In genomic region chr2:212384027-212384426, GRCh38 we compare ENCODE assay signal across 34 cellular contexts.
"Had no signal": no experiment of that assay in that cellular context is flagged by ENCODE, and none has a peak within 500 bp of the region (broad histone marks: within the 10 kb centered on the region; RNA-seq: fewer than 3 reads in every experiment).

No MANE protein-coding gene starts in this region.

- H3K9me3 Mint-ChIP-seq: activated naive CD4-positive, alpha-beta T cell treated with anti-CD3 and anti-CD28 coated beads, Interleukin-2, amount 10 ng/mL, durations not matched to agents 7 days and 5 days; activated naive CD8-positive, alpha-beta T cell treated with anti-CD3 and anti-CD28 coated beads, Interleukin-2, amount 10 ng/mL, durations not matched to agents 7 days and 5 days; activated T-helper 1 cell treated with anti-CD3 and anti-CD28 coated beads, Interleukin-12 subunit alpha, Interleukin-12 subunit beta, Interleukin-2, Interleukin-4 antibody, amounts not matched to agents 30 ng/mL and 10 ng/mL and 1 ng/mL, durations not matched to agents 14 hours and 24 hours and 36 hours; central memory CD8-positive, alpha-beta T cell; natural killer cell treated with Interleukin-12 subunit alpha and Interleukin-12 subunit beta and Interleukin-15 and Interleukin-18, amount 100 ng/mL, for 72 hours; stimulated activated naive B cell treated with anti-CD40 and anti-IgM and Interleukin-4, amounts not matched to agents 10 μg/mL and 1 μg/mL and 100 μg/mL, for 72 hours; T-helper 2 cell treated with Interferon-gamma antibody and Interleukin-4, amounts not matched to agents 5 μg/mL and 100 μg/mL, for 36 hours had no signal

- H3K27me3 Mint-ChIP-seq: activated naive CD4-positive, alpha-beta T cell treated with anti-CD3 and anti-CD28 coated beads, Interleukin-2, amount 10 ng/mL, durations not matched to agents 7 days and 5 days; activated naive CD8-positive, alpha-beta T cell treated with anti-CD3 and anti-CD28 coated beads, Interleukin-2, amount 10 ng/mL, durations not matched to agents 7 days and 5 days; central memory CD8-positive, alpha-beta T cell; natural killer cell treated with Interleukin-12 subunit alpha and Interleukin-12 subunit beta and Interleukin-15 and Interleukin-18, amount 100 ng/mL, for 72 hours; stimulated activated naive B cell treated with anti-CD40 and anti-IgM and Interleukin-4, amounts not matched to agents 10 μg/mL and 1 μg/mL and 100 μg/mL, for 72 hours had no signal

- ATAC-seq: activated CD4-positive, CD25-positive, alpha-beta regulatory T cell treated with anti-CD3 and anti-CD28 coated beads, Interleukin-2, amount 50 U/mL, for 24 hours; mucosa of descending colon; natural killer cell treated with Interleukin-12 subunit alpha and Interleukin-12 subunit beta and Interleukin-15 and Interleukin-18, amount 100 ng/mL, for 72 hours; stimulated activated naive B cell treated with anti-CD40 and anti-IgM and Interleukin-4, amounts not matched to agents 10 μg/mL and 1 μg/mL and 100 μg/mL, for 72 hours; upper lobe of right lung had no signal

- DNase-seq: activated CD4-positive, alpha-beta T cell treated with anti-CD3 and anti-CD28 coated beads for 48 hours; activated CD4-positive, alpha-beta T cell treated with anti-CD3 and anti-CD28 coated beads, Interleukin-2, amount 50 U/mL, for 48 hours; activated CD8-positive, alpha-beta memory T cell treated with anti-CD3 and anti-CD28 coated beads for 24 hours; activated gamma-delta T cell; activated naive CD4-positive, alpha-beta T cell treated with anti-CD3 and anti-CD28 coated beads, Interleukin-2, amount 10 ng/mL, durations not matched to agents 7 days and 5 days; activated naive CD8-positive, alpha-beta T cell treated with anti-CD3 and anti-CD28 coated beads, Interleukin-2, amount 10 ng/mL, durations not matched to agents 7 days and 5 days; dermis blood vessel endothelial cell; effector CD4-positive, alpha-beta T cell; foreskin keratinocyte; kidney glomerular epithelial cell; left ventricle myocardium inferior; mesendoderm; mucosa of descending colon; ovary; sigmoid colon; small intestine; stimulated activated CD4-positive, alpha-beta T cell treated with anti-CD3 and anti-CD28 coated beads, Interleukin-1b, Interleukin-23, amount 100 ng/mL, for 48 hours; stimulated activated CD4-positive, alpha-beta T cell treated with anti-CD3 and anti-CD28 coated beads, Interleukin-4, amount 100 ng/mL, for 4 hours; stimulated activated CD8-positive, alpha-beta memory T cell treated with anti-CD3 and anti-CD28 coated beads, Interleukin-4, amount 100 ng/mL, for 48 hours; stimulated activated naive B cell treated with anti-CD40 and anti-IgM and Interleukin-4, amounts not matched to agents 10 μg/mL and 1 μg/mL and 100 μg/mL, for 72 hours; stomach; T-helper 1 cell; thyroid gland; upper lobe of right lung had no signal

- H3K27me3 ChIP-seq: breast epithelium, esophagus muscularis mucosa, foreskin keratinocyte, ovary, sigmoid colon, stomach, thyroid gland, upper lobe of right lung had no signal

- H3K36me3 Mint-ChIP-seq: activated naive CD4-positive, alpha-beta T cell treated with anti-CD3 and anti-CD28 coated beads, Interleukin-2, amount 10 ng/mL, durations not matched to agents 7 days and 5 days; activated naive CD8-positive, alpha-beta T cell treated with anti-CD3 and anti-CD28 coated beads, Interleukin-2, amount 10 ng/mL, durations not matched to agents 7 days and 5 days; natural killer cell treated with Interleukin-12 subunit alpha and Interleukin-12 subunit beta and Interleukin-15 and Interleukin-18, amount 100 ng/mL, for 72 hours; stimulated activated naive B cell treated with anti-CD40 and anti-IgM and Interleukin-4, amounts not matched to agents 10 μg/mL and 1 μg/mL and 100 μg/mL, for 72 hours had no signal

- H3K4me3 Mint-ChIP-seq: activated naive CD4-positive, alpha-beta T cell treated with anti-CD3 and anti-CD28 coated beads, Interleukin-2, amount 10 ng/mL, durations not matched to agents 7 days and 5 days; activated naive CD8-positive, alpha-beta T cell treated with anti-CD3 and anti-CD28 coated beads, Interleukin-2, amount 10 ng/mL, durations not matched to agents 7 days and 5 days; activated T-helper 1 cell treated with anti-CD3 and anti-CD28 coated beads, Interleukin-12 subunit alpha, Interleukin-12 subunit beta, Interleukin-2, Interleukin-4 antibody, amounts not matched to agents 30 ng/mL and 10 ng/mL and 1 ng/mL, durations not matched to agents 14 hours and 24 hours and 36 hours; central memory CD8-positive, alpha-beta T cell; natural killer cell treated with Interleukin-12 subunit alpha and Interleukin-12 subunit beta and Interleukin-15 and Interleukin-18, amount 100 ng/mL, for 72 hours; stimulated activated naive B cell treated with anti-CD40 and anti-IgM and Interleukin-4, amounts not matched to agents 10 μg/mL and 1 μg/mL and 100 μg/mL, for 72 hours; T-helper 2 cell treated with Interferon-gamma antibody and Interleukin-4, amounts not matched to agents 5 μg/mL and 100 μg/mL, for 36 hours had no signal

- H3K4me1 ChIP-seq: breast epithelium, esophagus muscularis mucosa, left ventricle myocardium inferior, prostate gland, sigmoid colon, stomach, thyroid gland, upper lobe of right lung had no signal

- H3K27ac ChIP-seq: breast epithelium, esophagus muscularis mucosa, foreskin keratinocyte, left ventricle myocardium inferior, ovary, prostate gland, sigmoid colon, stomach, thyroid gland, upper lobe of right lung, VCaP had no signal

- H3K36me3 ChIP-seq: breast epithelium, esophagus muscularis mucosa, left ventricle myocardium inferior, ovary, prostate gland, sigmoid colon, stomach, thyroid gland, upper lobe of right lung had no signal

- H3K27ac Mint-ChIP-seq: activated naive CD4-positive, alpha-beta T cell treated with anti-CD3 and anti-CD28 coated beads, Interleukin-2, amount 10 ng/mL, durations not matched to agents 7 days and 5 days; activated naive CD8-positive, alpha-beta T cell treated with anti-CD3 and anti-CD28 coated beads, Interleukin-2, amount 10 ng/mL, durations not matched to agents 7 days and 5 days; activated T-helper 1 cell treated with anti-CD3 and anti-CD28 coated beads, Interleukin-12 subunit alpha, Interleukin-12 subunit beta, Interleukin-2, Interleukin-4 antibody, amounts not matched to agents 30 ng/mL and 10 ng/mL and 1 ng/mL, durations not matched to agents 14 hours and 24 hours and 36 hours; natural killer cell treated with Interleukin-12 subunit alpha and Interleukin-12 subunit beta and Interleukin-15 and Interleukin-18, amount 100 ng/mL, for 72 hours; stimulated activated naive B cell treated with anti-CD40 and anti-IgM and Interleukin-4, amounts not matched to agents 10 μg/mL and 1 μg/mL and 100 μg/mL, for 72 hours; T-helper 2 cell treated with Interferon-gamma antibody and Interleukin-4, amounts not matched to agents 5 μg/mL and 100 μg/mL, for 36 hours had no signal

- H3K4me3 ChIP-seq: breast epithelium, esophagus muscularis mucosa, left ventricle myocardium inferior, lung, mucosa of descending colon, ovary, prostate gland, sigmoid colon, stomach, thyroid gland, upper lobe of right lung had no signal

- H3K9me3 ChIP-seq: breast epithelium, esophagus muscularis mucosa, left ventricle myocardium inferior, mucosa of descending colon, ovary, prostate gland, sigmoid colon, stomach, thyroid gland, upper lobe of right lung had no signal

- H3K4me1 Mint-ChIP-seq: activated naive CD4-positive, alpha-beta T cell treated with anti-CD3 and anti-CD28 coated beads, Interleukin-2, amount 10 ng/mL, durations not matched to agents 7 days and 5 days; activated naive CD8-positive, alpha-beta T cell treated with anti-CD3 and anti-CD28 coated beads, Interleukin-2, amount 10 ng/mL, durations not matched to agents 7 days and 5 days; central memory CD8-positive, alpha-beta T cell; stimulated activated naive B cell treated with anti-CD40 and anti-IgM and Interleukin-4, amounts not matched to agents 10 μg/mL and 1 μg/mL and 100 μg/mL, for 72 hours had no signal
